16 cellular contexts compared by ENCODE assay signal in the genomic region with DNA sequence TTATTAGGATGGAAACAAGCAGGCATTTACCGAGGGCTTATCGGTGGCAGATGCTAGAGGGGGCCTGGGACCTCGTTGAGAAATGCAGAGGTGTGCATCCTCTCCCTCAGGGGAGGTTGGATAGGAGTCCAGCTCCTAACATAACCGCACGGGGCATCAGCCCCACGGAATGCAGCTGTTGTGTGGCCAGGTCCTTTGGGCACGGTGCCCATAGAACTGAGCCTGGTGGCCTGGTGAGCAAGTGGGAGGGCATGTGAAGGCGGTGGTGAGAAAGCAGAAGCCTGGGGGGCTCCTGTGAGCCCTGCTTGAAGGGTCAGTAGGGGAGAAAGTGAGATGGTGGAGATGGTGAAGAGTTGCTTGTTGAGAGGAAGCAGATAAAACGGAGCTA.
DNase-seq lines count a peak whose midpoint lies in the region; ATAC-seq and TF ChIP-seq lines count a peak whose summit lies in the region.
"Had no signal": no experiment of that assay in that cellular context is flagged by ENCODE, and none has a peak within 500 bp of the region (broad histone marks: within the 10 kb centered on the region; RNA-seq: fewer than 3 reads in every experiment).

No MANE protein-coding gene starts in this region.

- H3K4me2 ChIP-seq in GM23338 = no peak overlapping the region
- H3K4me2 ChIP-seq: PC-9 had no signal

- H4K20me1 ChIP-seq in GM23338 (replicated peaks; ENCODE audit: insufficient read depth) = no peaks in the 10 kb centered on the region

- H3K27ac ChIP-seq in GM23338 (ENCODE audit: low read depth) = no peak overlapping the region
- H3K27ac ChIP-seq in lower lobe of right lung = peak overlapping the region; percentile 31
- H3K27ac ChIP-seq in upper lobe of left lung = peak overlapping the region; percentile 19 to 74 (median 58)
- H3K27ac ChIP-seq: PC-9 had no signal

- H3K27me3 ChIP-seq in GM23338 (ENCODE audit: insufficient read depth) (peaks cover 39% of the 10 kb centered on the region), lower lobe of right lung (ENCODE audit: low read depth) (no peaks in the 10 kb centered on the region), upper lobe of left lung (no peaks in the 10 kb centered on the region)

- H3K4me3 ChIP-seq in GM23338 (no peak overlapping the region), lower lobe of right lung (no peak overlapping the region), upper lobe of left lung (no peak overlapping the region)
- H3K4me3 ChIP-seq: HAP-1, PC-9 had no signal

- intact Hi-C loops in lower lobe of right lung (cut with DNase I) = no loop called here

- H3K4me1 Mint-ChIP-seq in GM23338 = peaks cover 20% of the 10 kb centered on the region
- peaks cover 15% of the 10 kb centered on the region for H3K4me1 Mint-ChIP-seq in WTC11
- H3K4me1 Mint-ChIP-seq: B cell had no signal

- H3K9me3 ChIP-seq in lower lobe of right lung = no peaks in the 10 kb centered on the region
- no peaks in the 10 kb centered on the region for H3K9me3 ChIP-seq in upper lobe of left lung

- no peak overlapping the region for H2AFZ ChIP-seq in GM23338
- H2AFZ ChIP-seq: PC-9 had no signal

- CTCF ChIA-PET in WTC11 (lab: Charles Lee) = interaction anchor here (1.2 kb wide), 1 partner anchor 93 kb away, joined by 3 read pairs; no protein-coding TSS in a partner anchor

- H3K36me3 Mint-ChIP-seq in GM23338 (ENCODE audit: low read depth) (no peaks in the 10 kb centered on the region; the same call in 2 of the 3 replicates), WTC11 (peaks cover 9% of the 10 kb centered on the region)

- no peaks in the 10 kb centered on the region for H3K9me2 ChIP-seq in GM23338 (ENCODE audit: insufficient read depth)

- TF ChIP-seq POLR2A in upper lobe of left lung (IDR thresholded peaks at IDR 0.05) = no peak

- TF ChIP-seq CTCF in GM23338 (conservative IDR thresholded peaks at IDR 0.05; ENCODE audit: low read depth in 2 of 2) (no peak), lower lobe of right lung (IDR thresholded peaks at IDR 0.05) (no peak), upper lobe of left lung (IDR thresholded peaks at IDR 0.05) (no peak), WTC11 (IDR thresholded peaks at IDR 0.05) (no peak)

- H3K4me3 Mint-ChIP-seq in GM23338 = no peak overlapping the region
- no peak overlapping the region for H3K4me3 Mint-ChIP-seq in WTC11
- H3K4me3 Mint-ChIP-seq: B cell had no signal

- H3K27me3 Mint-ChIP-seq in GM23338 (ENCODE audit: insufficient read depth, low read depth, poor library complexity) (peaks cover 44% of the 10 kb centered on the region), WTC11 (ENCODE audit: low read depth) (peaks cover 91% of the 10 kb centered on the region)
- H3K27me3 Mint-ChIP-seq: B cell had no signal

- DNase-seq in GM23338 (ENCODE audit: low spot score) = no peak
- peak; percentile 58 for DNase-seq in RPMI8226
- no peak for DNase-seq in lower lobe of right lung
- no peak for DNase-seq in upper lobe of left lung
- DNase-seq in WTC11 (ENCODE audit: low spot score) = no peak
- no peak for DNase-seq in DMS53 treated with DMSO at 0.1 percent for 48 hours (lab: John Stamatoyannopoulos, UW; ENCODE audit: unreplicated experiment)
- DNase-seq: NCI-H1048, NCI-H1694, NCI-H2107, NCI-H226, NCI-H526, PC-9, SHP77 had no signal

- 67 to 76% methylated on average over 9 of the region's 9 CpGs for WGBS in upper lobe of left lung, 2 donors

- H3K27ac Mint-ChIP-seq in GM23338 = 0 out of 2 replicates have a peak overlapping the region, but pooled peaks have one; percentile 40
- H3K27ac Mint-ChIP-seq in WTC11 = no peak overlapping the region
- H3K27ac Mint-ChIP-seq: B cell had no signal

- POLR2A ChIA-PET in WTC11 (lab: Charles Lee) = no interaction called here

- no peaks in the 10 kb centered on the region for H3F3A ChIP-seq in GM23338 (replicated peaks; ENCODE audit: low read depth)

- H3K36me3 ChIP-seq in GM23338 (ENCODE audit: insufficient read depth) (no peaks in the 10 kb centered on the region), lower lobe of right lung (no peaks in the 10 kb centered on the region), upper lobe of left lung (no peaks in the 10 kb centered on the region)
- H3K36me3 ChIP-seq: HAP-1 had no signal

- H3K9me3 Mint-ChIP-seq in GM23338 = peaks cover 17% of the 10 kb centered on the region
- peaks cover 22% of the 10 kb centered on the region for H3K9me3 Mint-ChIP-seq in WTC11

- ATAC-seq in GM23338 (no peak), lower lobe of right lung (peak; percentile 24 to 33), upper lobe of left lung (ENCODE audit: low FRiP score in 2 of 2) (peak in 1 of 2 donors; percentile 2), WTC11 (no peak), HG03442 (IDR thresholded peaks at IDR 0.05; ENCODE audit: unreplicated experiment) (no peak)

- H3K4me1 ChIP-seq in GM23338 (ENCODE audit: insufficient read depth) (no peaks in the 10 kb centered on the region; the same call in 1 of the 2 replicates), lower lobe of right lung (peaks cover 16% of the 10 kb centered on the region), upper lobe of left lung (peaks cover 0 to 15% (median 14%) of the 10 kb centered on the region in 4 donors)
- H3K4me1 ChIP-seq: HAP-1 had no signal

- no peak for TF ChIP-seq EP300 in upper lobe of left lung (IDR thresholded peaks at IDR 0.05)

- H3K79me2 ChIP-seq in GM23338 (replicated peaks; ENCODE audit: insufficient read depth) = no peaks in the 10 kb centered on the region

TF ChIP-seq in GM23338, 12 proteins besides CTCF, POLR2A, EP300 and RAD21 (continues in another document):
- TF ChIP-seq, protein P1, sequence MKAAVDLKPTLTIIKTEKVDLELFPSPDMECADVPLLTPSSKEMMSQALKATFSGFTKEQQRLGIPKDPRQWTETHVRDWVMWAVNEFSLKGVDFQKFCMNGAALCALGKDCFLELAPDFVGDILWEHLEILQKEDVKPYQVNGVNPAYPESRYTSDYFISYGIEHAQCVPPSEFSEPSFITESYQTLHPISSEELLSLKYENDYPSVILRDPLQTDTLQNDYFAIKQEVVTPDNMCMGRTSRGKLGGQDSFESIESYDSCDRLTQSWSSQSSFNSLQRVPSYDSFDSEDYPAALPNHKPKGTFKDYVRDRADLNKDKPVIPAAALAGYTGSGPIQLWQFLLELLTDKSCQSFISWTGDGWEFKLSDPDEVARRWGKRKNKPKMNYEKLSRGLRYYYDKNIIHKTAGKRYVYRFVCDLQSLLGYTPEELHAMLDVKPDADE (IDR thresholded peaks at IDR 0.05) = no peak
- TF ChIP-seq CREB1 (CRISPR knock-in tag; IDR thresholded peaks at IDR 0.05; ENCODE audit: low read depth) (no peak), EZH2 (IDR thresholded peaks at IDR 0.05; ENCODE audit: low read depth, unreplicated experiment) (no peak), ZNF114 (CRISPR knock-in tag; IDR thresholded peaks at IDR 0.05) (no peak)

TF ChIP-seq in WTC11, 78 proteins besides CTCF, POLR2A, EP300 and RAD21:
- no peak for TF ChIP-seq RELA (CRISPR knock-in tag; IDR thresholded peaks at IDR 0.05; ENCODE audit: borderline replicate concordance)
- TF ChIP-seq EMX1 (CRISPR knock-in tag; IDR thresholded peaks at IDR 0.05) = no peak
- no peak for TF ChIP-seq CBFB (CRISPR knock-in tag; IDR thresholded peaks at IDR 0.05; ENCODE audit: low read depth)
- TF ChIP-seq, protein P2, sequence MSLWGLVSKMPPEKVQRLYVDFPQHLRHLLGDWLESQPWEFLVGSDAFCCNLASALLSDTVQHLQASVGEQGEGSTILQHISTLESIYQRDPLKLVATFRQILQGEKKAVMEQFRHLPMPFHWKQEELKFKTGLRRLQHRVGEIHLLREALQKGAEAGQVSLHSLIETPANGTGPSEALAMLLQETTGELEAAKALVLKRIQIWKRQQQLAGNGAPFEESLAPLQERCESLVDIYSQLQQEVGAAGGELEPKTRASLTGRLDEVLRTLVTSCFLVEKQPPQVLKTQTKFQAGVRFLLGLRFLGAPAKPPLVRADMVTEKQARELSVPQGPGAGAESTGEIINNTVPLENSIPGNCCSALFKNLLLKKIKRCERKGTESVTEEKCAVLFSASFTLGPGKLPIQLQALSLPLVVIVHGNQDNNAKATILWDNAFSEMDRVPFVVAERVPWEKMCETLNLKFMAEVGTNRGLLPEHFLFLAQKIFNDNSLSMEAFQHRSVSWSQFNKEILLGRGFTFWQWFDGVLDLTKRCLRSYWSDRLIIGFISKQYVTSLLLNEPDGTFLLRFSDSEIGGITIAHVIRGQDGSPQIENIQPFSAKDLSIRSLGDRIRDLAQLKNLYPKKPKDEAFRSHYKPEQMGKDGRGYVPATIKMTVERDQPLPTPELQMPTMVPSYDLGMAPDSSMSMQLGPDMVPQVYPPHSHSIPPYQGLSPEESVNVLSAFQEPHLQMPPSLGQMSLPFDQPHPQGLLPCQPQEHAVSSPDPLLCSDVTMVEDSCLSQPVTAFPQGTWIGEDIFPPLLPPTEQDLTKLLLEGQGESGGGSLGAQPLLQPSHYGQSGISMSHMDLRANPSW (CRISPR knock-in tag; conservative IDR thresholded peaks at IDR 0.05; ENCODE audit: low read depth) = no peak
- TF ChIP-seq JUN (CRISPR knock-in tag; IDR thresholded peaks at IDR 0.05) = no peak

Comparison
In these comparisons a context has a peak if more than half of its experiments do, and no peak if none do; other contexts are left out.
1. ATAC-seq: peak in lower lobe of right lung (2 of 2); none in GM23338 (single experiment), WTC11 (single experiment) and HG03442 (single experiment).